Comparison of ENCODE assay signal across 23 cellular contexts in the genomic region with DNA sequence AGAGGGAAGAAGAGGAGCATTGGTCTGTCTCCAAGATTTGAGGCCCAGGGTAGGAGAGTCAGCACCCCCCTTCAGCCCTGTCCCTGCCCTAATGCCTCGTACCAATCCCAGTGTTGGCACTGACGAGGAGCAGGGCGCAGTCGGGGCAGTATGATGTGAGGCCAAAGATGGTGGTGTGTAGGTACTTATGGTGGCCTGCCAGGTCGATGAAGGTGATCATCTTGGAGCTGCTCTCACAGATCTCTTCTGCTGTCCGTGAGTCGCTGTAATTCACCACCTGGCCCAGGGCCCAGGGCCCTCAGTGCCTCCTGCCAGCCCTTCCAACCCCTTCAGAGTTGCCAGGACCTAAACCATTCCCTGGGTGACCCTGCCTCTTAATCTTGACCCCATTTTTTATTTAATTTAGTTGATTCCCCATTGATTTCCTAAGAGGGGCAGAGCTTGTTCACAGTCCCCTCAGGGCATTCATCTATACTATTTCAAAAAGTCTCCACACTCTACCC. TPM values are rescaled to one million over a fixed set of nuclear protein-coding genes. Genes with fewer than 3 reads are reported as not detected.
DNase-seq lines count a peak whose midpoint lies in the region; ATAC-seq and TF ChIP-seq lines count a peak whose summit lies in the region.
"Had no signal": no experiment of that assay in that cellular context is flagged by ENCODE, and none has a peak within 500 bp of the region (broad histone marks: within the 10 kb centered on the region; RNA-seq: fewer than 3 reads in every experiment).

No MANE protein-coding gene starts in this region.

- no peak for ATAC-seq in left ventricle myocardium superior
- no peak for ATAC-seq in stimulated activated effector memory CD8-positive, alpha-beta T cell treated with anti-CD3 and anti-CD28 coated beads, Interleukin-12 subunit alpha, Interleukin-12 subunit beta, amount 100 ng/mL, for 72 hours
- no peak for ATAC-seq in GM21737 (IDR thresholded peaks at IDR 0.05; ENCODE audit: unreplicated experiment)
- ATAC-seq: SK-N-SH treated with all-trans-retinoic acid at 6 μM for 48 hours had no signal

- no peak overlapping the region for H4K91ac ChIP-seq in trophoblast cell (ENCODE audit: low read depth, low read length)

- no peaks in the 10 kb centered on the region for H3K27me3 ChIP-seq in right atrium auricular region
- no peaks in the 10 kb centered on the region for H3K27me3 ChIP-seq in MG63
- no peaks in the 10 kb centered on the region for H3K27me3 ChIP-seq in trophoblast cell (ENCODE audit: insufficient read depth, low read length)
- H3K27me3 ChIP-seq: BLaER1 had no signal

- no peaks in the 10 kb centered on the region for H3K9me3 ChIP-seq in right atrium auricular region
- no peaks in the 10 kb centered on the region for H3K9me3 ChIP-seq in MG63
- H3K9me3 ChIP-seq in trophoblast cell (ENCODE audit: insufficient read depth, low read depth, low read length), result no peaks in the 10 kb centered on the region
- H3K9me3 ChIP-seq: BLaER1 had no signal

- peaks cover 39% of the 10 kb centered on the region for H3K36me3 Mint-ChIP-seq in chondrocyte (ENCODE audit: low read depth)
- peaks cover 90% of the 10 kb centered on the region for H3K36me3 Mint-ChIP-seq in stimulated activated effector memory CD8-positive, alpha-beta T cell treated with anti-CD3 and anti-CD28 coated beads, Interleukin-12 subunit alpha, Interleukin-12 subunit beta, amount 100 ng/mL, for 72 hours

- H2AK5ac ChIP-seq in trophoblast cell (ENCODE audit: low read length), result no peak overlapping the region

- H3K14ac ChIP-seq in trophoblast cell (ENCODE audit: low read length), result no peak overlapping the region

- no peak overlapping the region for H4K12ac ChIP-seq in trophoblast cell (ENCODE audit: low read depth, low read length)

- no peak overlapping the region for H3K9ac ChIP-seq in trophoblast cell (ENCODE audit: low read length)
- H3K9ac ChIP-seq: BLaER1 had no signal

- peaks cover 62% of the 10 kb centered on the region for H3K36me3 ChIP-seq in right atrium auricular region
- peaks cover 14% of the 10 kb centered on the region for H3K36me3 ChIP-seq in MG63
- peaks cover 49 to 58% of the 10 kb centered on the region in 2 experiments for H3K36me3 ChIP-seq in trophoblast cell (ENCODE audit: control insufficient read depth in 1 of 2, insufficient read depth in 2 of 2, low read length in 2 of 2)

- no peak overlapping the region for H3K27ac ChIP-seq in right atrium auricular region
- H3K27ac ChIP-seq in trophoblast cell (ENCODE audit: low read depth, low read length), result no peak overlapping the region
- H3K27ac ChIP-seq: BLaER1, HL-60 had no signal

- DNase-seq in left ventricle myocardium superior, result peak; percentile 18
- no peak for DNase-seq in right atrium auricular region (ENCODE audit: low spot score)
- DNase-seq in MG63, result peak; percentile 46
- no peak for DNase-seq in chondrocyte (ENCODE audit: low spot score)
- no peak for DNase-seq in stimulated activated effector memory CD8-positive, alpha-beta T cell treated with anti-CD3 and anti-CD28 coated beads, Interleukin-12 subunit alpha, Interleukin-12 subunit beta, amount 100 ng/mL, for 72 hours (ENCODE audit: low spot score in 2 of 2)
- DNase-seq in NCI-H1694 (lab: John Stamatoyannopoulos, UW), result no peak
- no peak for DNase-seq in trophoblast cell
- DNase-seq: CD8-positive, alpha-beta memory T cell; DMS53; H9; NCI-H1105; NCI-H187; NCI-H2107; NCI-H510A treated with DMSO at 0.1 percent for 48 hours; NCI-H774; SHP77 treated with DMSO at 0.1 percent for 48 hours had no signal

- no peak overlapping the region for H2BK12ac ChIP-seq in trophoblast cell (ENCODE audit: low read length)

- no peak overlapping the region for H2BK120ac ChIP-seq in trophoblast cell (ENCODE audit: insufficient read depth, low read length, poor library complexity)

- no peaks in the 10 kb centered on the region for H3K9me3 Mint-ChIP-seq in chondrocyte (ENCODE audit: low read depth)
- no peaks in the 10 kb centered on the region for H3K9me3 Mint-ChIP-seq in stimulated activated effector memory CD8-positive, alpha-beta T cell treated with anti-CD3 and anti-CD28 coated beads, Interleukin-12 subunit alpha, Interleukin-12 subunit beta, amount 100 ng/mL, for 72 hours
- H3K9me3 Mint-ChIP-seq: CD8-positive, alpha-beta memory T cell; H9; IgD-negative memory B cell had no signal

- H3K4ac ChIP-seq in trophoblast cell (ENCODE audit: low read depth, low read length), result no peak overlapping the region

- H4K8ac ChIP-seq in trophoblast cell (ENCODE audit: low read depth, low read length), result no peak overlapping the region

- H2AFZ ChIP-seq in trophoblast cell (ENCODE audit: insufficient read depth, low read length, poor library complexity), result no peak overlapping the region

- H3K27me3 Mint-ChIP-seq in chondrocyte (ENCODE audit: low read depth), result no peaks in the 10 kb centered on the region
- H3K27me3 Mint-ChIP-seq: CD8-positive, alpha-beta memory T cell; IgD-negative memory B cell had no signal

- TF ChIP-seq CTCF in right atrium auricular region (IDR thresholded peaks at IDR 0.05), result no peak
- no peak for TF ChIP-seq CTCF in chondrocyte (IDR thresholded peaks at IDR 0.05)

- H3K4me3 ChIP-seq in right atrium auricular region (no peak overlapping the region), MG63 (no peak overlapping the region), trophoblast cell (ENCODE audit: low read depth, low read length) (no peak overlapping the region)
- H3K4me3 ChIP-seq: BLaER1 had no signal

- no peak overlapping the region for H2BK5ac ChIP-seq in trophoblast cell (ENCODE audit: low read depth, low read length, poor library complexity)

- no peak overlapping the region for H3K4me2 ChIP-seq in trophoblast cell (ENCODE audit: low read length)
- H3K4me2 ChIP-seq: BLaER1 had no signal

- H3K18ac ChIP-seq in trophoblast cell (ENCODE audit: low read length), result no peak overlapping the region

- H3K4me1 ChIP-seq in right atrium auricular region (peaks cover 0 to 25% of the 10 kb centered on the region in 2 donors), trophoblast cell (ENCODE audit: control insufficient read depth in 1 of 2, insufficient read depth in 2 of 2, low read length in 2 of 2) (peaks cover 0 to 9% of the 10 kb centered on the region in 2 experiments)

- no peak overlapping the region for H3K4me3 Mint-ChIP-seq in chondrocyte (ENCODE audit: unreplicated experiment)
- no peak overlapping the region for H3K4me3 Mint-ChIP-seq in stimulated activated effector memory CD8-positive, alpha-beta T cell treated with anti-CD3 and anti-CD28 coated beads, Interleukin-12 subunit alpha, Interleukin-12 subunit beta, amount 100 ng/mL, for 72 hours
- H3K4me3 Mint-ChIP-seq: CD8-positive, alpha-beta memory T cell; H9; IgD-negative memory B cell had no signal

- intact Hi-C loops in left ventricle myocardium superior (cut with micrococcal nuclease), result no loop called here

- H3K79me1 ChIP-seq in trophoblast cell (ENCODE audit: low read length), result peaks cover 12% of the 10 kb centered on the region

- H3K4me1 Mint-ChIP-seq in chondrocyte (ENCODE audit: low read depth), result peaks cover 38% of the 10 kb centered on the region
- peaks cover 37% of the 10 kb centered on the region for H3K4me1 Mint-ChIP-seq in stimulated activated effector memory CD8-positive, alpha-beta T cell treated with anti-CD3 and anti-CD28 coated beads, Interleukin-12 subunit alpha, Interleukin-12 subunit beta, amount 100 ng/mL, for 72 hours

- H3K79me2 ChIP-seq in trophoblast cell (ENCODE audit: control insufficient read depth, insufficient read depth, low read length, poor library complexity), result peaks cover 12% of the 10 kb centered on the region

- no peak overlapping the region for H3K23ac ChIP-seq in trophoblast cell (ENCODE audit: low read length)

- no CpG with 5 or more reads among the region's 7 CpGs for WGBS in trophoblast cell (ENCODE audit: extremely low coverage, insufficient coverage, insufficient read length)

- H3K27ac Mint-ChIP-seq in chondrocyte (ENCODE audit: unreplicated experiment), result peak overlapping the region; percentile 100
- H3K27ac Mint-ChIP-seq in stimulated activated effector memory CD8-positive, alpha-beta T cell treated with anti-CD3 and anti-CD28 coated beads, Interleukin-12 subunit alpha, Interleukin-12 subunit beta, amount 100 ng/mL, for 72 hours, result peak overlapping the region; percentile 83
- H3K27ac Mint-ChIP-seq: H9, IgD-negative memory B cell had no signal

RNA-seq across cellular contexts. Expression of a gene that starts 4.2 kb away (rescaled TPM):
- total RNA-seq in left ventricle myocardium superior (23.6 TPM), right atrium auricular region (10 to 100 TPM; 15.7 to 20.7 TPM), chondrocyte (49.5 to 131 TPM (median 126 TPM) in 3 replicates)
- 7.6 and 11.6 TPM in 2 replicates for total RNA-seq in MG63 (2014; rRNA removed; shearing (Covaris generic); ENCODE audit: low replicate concordance)
- polyA plus RNA-seq in trophoblast cell (2013), result 55.6 and 59.2 TPM in 2 replicates

RNA-seq across cellular contexts. Expression of a gene that starts 10.8 kb away (rescaled TPM):
- total RNA-seq in left ventricle myocardium superior (28.3 TPM), right atrium auricular region (10 to 100 TPM; 22.8 to 28.2 TPM), chondrocyte (14.3 to 24.9 TPM (median 22.8 TPM) in 3 replicates)
- 11.2 and 14.4 TPM in 2 replicates for total RNA-seq in MG63 (2014; rRNA removed; shearing (Covaris generic); ENCODE audit: low replicate concordance)
- 20.6 and 21.2 TPM in 2 replicates for polyA plus RNA-seq in trophoblast cell (2013)

RNA-seq across cellular contexts. Expression of a gene that starts 20.0 kb away (rescaled TPM):
- total RNA-seq in left ventricle myocardium superior, result 0.15 TPM
- under 1 TPM in 1 of 2 donors, not detected in 1; 0.12 TPM for total RNA-seq in right atrium auricular region
- total RNA-seq in MG63 (2014; rRNA removed; shearing (Covaris generic); ENCODE audit: low replicate concordance), result not detected in 2 replicates
- 0.22 to 0.38 TPM (median 0.22 TPM) in 3 replicates for total RNA-seq in chondrocyte
- 0.19 and 0.23 TPM in 2 replicates for polyA plus RNA-seq in trophoblast cell (2013)
- total RNA-seq: CD8-positive, alpha-beta memory T cell; HT1080; LHCN-M2 had no signal

RNA-seq across cellular contexts. Expression of a gene that starts 48.9 kb away (rescaled TPM):
- total RNA-seq in left ventricle myocardium superior (8.7 TPM), right atrium auricular region (1 to 10 TPM; 5.5 to 6.2 TPM), chondrocyte (21.2 to 28.4 TPM (median 25.8 TPM) in 3 replicates)
- 9.4 and 10.0 TPM in 2 replicates for total RNA-seq in MG63 (2014; rRNA removed; shearing (Covaris generic); ENCODE audit: low replicate concordance)
- 11.2 and 12.6 TPM in 2 replicates for polyA plus RNA-seq in trophoblast cell (2013)

RNA-seq across cellular contexts. Expression of a gene that starts 49.0 kb away (rescaled TPM):
- 13.1 TPM for total RNA-seq in left ventricle myocardium superior
- 10 to 100 TPM in 1 of 2 donors, 1 to 10 TPM in 1; 8.8 to 11.8 TPM for total RNA-seq in right atrium auricular region
- total RNA-seq in MG63 (2014; rRNA removed; shearing (Covaris generic); ENCODE audit: low replicate concordance), result 26.6 and 35.7 TPM in 2 replicates
- total RNA-seq in chondrocyte, result 32.4 to 42.7 TPM (median 38.7 TPM) in 3 replicates
- polyA plus RNA-seq in trophoblast cell (2013), result 27.8 and 30.9 TPM in 2 replicates

Comparison
In these comparisons a context has a peak if more than half of its experiments do, and no peak if none do; other contexts are left out.
1. DNase-seq: peak in left ventricle myocardium superior (single experiment) and MG63 (single experiment); none in right atrium auricular region (single experiment), chondrocyte (single experiment), stimulated activated effector memory CD8-positive, alpha-beta T cell treated with anti-CD3 and anti-CD28 coated beads, Interleukin-12 subunit alpha, Interleukin-12 subunit beta, amount 100 ng/mL, for 72 hours (0 of 2), NCI-H1694 (single experiment) and trophoblast cell (0 of 2).